In genomic region chr9:126326228-126327015, GRCh38 we compare ENCODE assay signal across 8 cellular contexts. TPM values are rescaled to one million over a fixed set of nuclear protein-coding genes. Genes with fewer than 3 reads are reported as not detected.
DNase-seq lines count a peak whose midpoint lies in the region; ATAC-seq and TF ChIP-seq lines count a peak whose summit lies in the region.

Gene MVB12B (plus strand): TSS chr9:126326829. CDS start chr9:126326930, 101 bp downstream.

- in situ Hi-C loops in IMR-90 (cut with MboI; ENCODE audit: low sequenced_read_pairs), result no loop called here

- H2BK120ac ChIP-seq in IMR-90 (ENCODE audit: low read depth, low read length) (peak within 1 kb of the TSS; percentile 34), mesendoderm (ENCODE audit: low read depth, low read length) (no peak within 1 kb of the TSS)

- H3K56ac ChIP-seq in IMR-90 (ENCODE audit: extremely low read depth, insufficient read depth, low read length) (no peak within 1 kb of the TSS), mesendoderm (ENCODE audit: low read length) (peak within 1 kb of the TSS; percentile 94)

- peak within 1 kb of the TSS; percentile 89 for H4K5ac ChIP-seq in IMR-90 (ENCODE audit: low read depth, low read length)
- H4K5ac ChIP-seq in mesendoderm (ENCODE audit: low read length), result no peak within 1 kb of the TSS

- H2AFZ ChIP-seq in IMR-90 (replicated peaks; ENCODE audit: low read length, poor library complexity), result peak within 1 kb of the TSS; percentile 95

- no TSS peak for BruUV-seq in IMR-90 (replicated peaks; lab: Mats Ljungman, UMichigan)

- H3K79me2 ChIP-seq in mesendoderm (ENCODE audit: control insufficient read depth, insufficient read depth, low read length), result no peaks in the 10 kb centered on the region

- no peak for TF ChIP-seq POLR2A in IMR-90 (IDR thresholded peaks at IDR 0.05; ENCODE audit: low read depth, low read length)

- peaks cover 6 to 11% of the 10 kb centered on the region in 2 experiments for H3K9me3 ChIP-seq in CD4-positive, CD25-positive, alpha-beta regulatory T cell (ENCODE audit: control insufficient read depth in 2 of 2, low read length in 2 of 2)
- H3K9me3 ChIP-seq in IMR-90 (ENCODE audit: control insufficient read depth, insufficient read depth, low read length), result peaks cover 4% of the 10 kb centered on the region
- H3K9me3 ChIP-seq in effector memory CD4-positive, alpha-beta T cell (ENCODE audit: control insufficient read depth, low read length), result no peaks in the 10 kb centered on the region

- POLR2A ChIA-PET in IMR-90 (lab: Charles Lee; ENCODE audit: unreplicated experiment), result no interaction called here
- POLR2A ChIA-PET in activated CD4-positive, alpha-beta memory T cell treated with anti-CD3 and anti-CD28 coated beads for 36 hours (lab: Charles Lee), result no interaction called here

- peak within 1 kb of the TSS; percentile 65 to 87 (median 77) for H3K27ac Mint-ChIP-seq in CD4-positive, CD25-positive, alpha-beta regulatory T cell
- no peak within 1 kb of the TSS for H3K27ac Mint-ChIP-seq in activated CD4-positive, alpha-beta memory T cell treated with anti-CD3 and anti-CD28 coated beads for 36 hours

- peak within 1 kb of the TSS; percentile 72 for H3K9ac ChIP-seq in IMR-90 (ENCODE audit: low read depth, low read length)
- peak within 1 kb of the TSS; percentile 82 for H3K9ac ChIP-seq in mesendoderm (ENCODE audit: low read length)

- peak within 1 kb of the TSS; percentile 79; the same call in 1 of the 2 replicates for H2AK5ac ChIP-seq in IMR-90 (ENCODE audit: low read depth, low read length)
- no peak within 1 kb of the TSS for H2AK5ac ChIP-seq in mesendoderm (ENCODE audit: low read length)

- no peak for TF ChIP-seq CTCF in IMR-90 (conservative IDR thresholded peaks at IDR 0.05; ENCODE audit: low read depth, low read length)

- peak; percentile 71 to 74 for ATAC-seq in CD4-positive, CD25-positive, alpha-beta regulatory T cell (ENCODE audit: low read depth in 2 of 2)
- ATAC-seq in IMR-90 (ENCODE audit: low read depth), result peak; percentile 84
- ATAC-seq in GM18502 (IDR thresholded peaks at IDR 0.05; ENCODE audit: poor library complexity, unreplicated experiment), result no peak
- ATAC-seq in HG03045 (IDR thresholded peaks at IDR 0.05; ENCODE audit: unreplicated experiment), result no peak

- no peak within 1 kb of the TSS for H2BK20ac ChIP-seq in IMR-90 (ENCODE audit: low read depth, low read length)

- peaks cover 5% of the 10 kb centered on the region for H3K36me3 Mint-ChIP-seq in CD4-positive, CD25-positive, alpha-beta regulatory T cell
- H3K36me3 Mint-ChIP-seq in activated CD4-positive, alpha-beta memory T cell treated with anti-CD3 and anti-CD28 coated beads for 36 hours, result no peaks in the 10 kb centered on the region

- CTCF ChIA-PET in IMR-90 (lab: Yijun Ruan, JAX), result no interaction called here
- CTCF ChIA-PET in activated CD4-positive, alpha-beta memory T cell treated with anti-CD3 and anti-CD28 coated beads for 36 hours (lab: Charles Lee), result interaction anchor here (0.7 to 1.6 kb wide), 3 partner anchors 8 to 72 kb away, joined by 3 to 7 read pairs (median 4); no protein-coding TSS in a partner anchor

- intact Hi-C loops in IMR-90 (cut with micrococcal nuclease), result no loop called here
- intact Hi-C loops in activated CD4-positive, alpha-beta memory T cell treated with anti-CD3 and anti-CD28 coated beads for 36 hours (cut with micrococcal nuclease), result loop anchor here (5.0 to 10.0 kb wide), 2 partner anchors 71 to 148 kb away; no protein-coding TSS in a partner anchor

- TF ChIP-seq RAD21 in IMR-90 (IDR thresholded peaks at IDR 0.05; ENCODE audit: low read length), result no peak

- peaks cover 9% of the 10 kb centered on the region for H3K9me1 ChIP-seq in IMR-90 (ENCODE audit: insufficient read depth, low read length)

- H2BK5ac ChIP-seq in IMR-90 (ENCODE audit: low read depth, low read length, poor library complexity, severe bottlenecking) (peak within 1 kb of the TSS; percentile 44), mesendoderm (ENCODE audit: low read length) (no peak within 1 kb of the TSS)

- H3K14ac ChIP-seq in IMR-90 (replicated peaks; ENCODE audit: low read depth, low read length), result peak within 1 kb of the TSS; percentile 55

- H3K27ac ChIP-seq in CD4-positive, CD25-positive, alpha-beta regulatory T cell (ENCODE audit: insufficient read depth, low read length, poor library complexity, severe bottlenecking), result no peak within 1 kb of the TSS
- peak within 1 kb of the TSS; percentile 67 for H3K27ac ChIP-seq in IMR-90 (ENCODE audit: insufficient read depth, low read length)
- H3K27ac ChIP-seq in effector memory CD4-positive, alpha-beta T cell (ENCODE audit: insufficient read depth, low read length, poor library complexity, severe bottlenecking), result peak within 1 kb of the TSS; percentile 28
- H3K27ac ChIP-seq in mesendoderm (ENCODE audit: low read depth, low read length), result no peak within 1 kb of the TSS

- H4K20me1 ChIP-seq in IMR-90 (ENCODE audit: insufficient read depth, low read length), result no peaks in the 10 kb centered on the region; the same call in 1 of the 2 replicates

- peaks cover 8 to 25% (median 23%) of the 10 kb centered on the region in 4 donors for H3K4me1 Mint-ChIP-seq in CD4-positive, CD25-positive, alpha-beta regulatory T cell
- peaks cover 16% of the 10 kb centered on the region for H3K4me1 Mint-ChIP-seq in activated CD4-positive, alpha-beta memory T cell treated with anti-CD3 and anti-CD28 coated beads for 36 hours (ENCODE audit: low read depth)

- H3K79me1 ChIP-seq in IMR-90 (ENCODE audit: low read depth in 1 of 2, low read length in 2 of 2) (peaks cover 17 to 31% of the 10 kb centered on the region in 2 experiments), mesendoderm (ENCODE audit: low read length) (no peaks in the 10 kb centered on the region)

- H3K4ac ChIP-seq in IMR-90 (ENCODE audit: low read depth, low read length) (peak within 1 kb of the TSS; percentile 70), mesendoderm (ENCODE audit: low read depth, low read length) (peak within 1 kb of the TSS; percentile 100)

- peak within 1 kb of the TSS; percentile 41 for H3K4me3 ChIP-seq in CD4-positive, CD25-positive, alpha-beta regulatory T cell (ENCODE audit: low read depth, low read length)
- H3K4me3 ChIP-seq in IMR-90 (ENCODE audit: insufficient read depth, low read depth, low read length) (peak within 1 kb of the TSS; percentile 80), mesendoderm (ENCODE audit: low read length) (peak within 1 kb of the TSS; percentile 26)
- H3K4me3 ChIP-seq in effector memory CD4-positive, alpha-beta T cell (ENCODE audit: insufficient read depth, low read depth, low read length, poor library complexity, severe bottlenecking), result peak within 1 kb of the TSS; percentile 49

- H3K4me1 ChIP-seq in CD4-positive, CD25-positive, alpha-beta regulatory T cell (ENCODE audit: control insufficient read depth, insufficient read depth, low read length, poor library complexity, severe bottlenecking), result peaks cover 16% of the 10 kb centered on the region
- H3K4me1 ChIP-seq in IMR-90 (ENCODE audit: control insufficient read depth, insufficient read depth, low read length) (peaks cover 6% of the 10 kb centered on the region), mesendoderm (ENCODE audit: control insufficient read depth, low read depth, low read length) (peaks cover 6% of the 10 kb centered on the region)
- H3K4me1 ChIP-seq in effector memory CD4-positive, alpha-beta T cell (ENCODE audit: control insufficient read depth, insufficient read depth, low read length, poor library complexity, severe bottlenecking), result peaks cover 13% of the 10 kb centered on the region

- 6% methylated on average over 39 of the region's 94 CpGs; no CpG with 5 or more reads in 1 of the 2 experiments for WGBS in IMR-90 (ENCODE audit: extremely low coverage in 2 of 2, insufficient read length in 1 of 2), 2 experiments
- no CpG with 5 or more reads among the region's 94 CpGs for WGBS in mesendoderm (ENCODE audit: extremely low coverage, insufficient coverage, low lambda C conversion rate)

- H4K8ac ChIP-seq in IMR-90 (ENCODE audit: low read depth in 2 of 2, low read length in 2 of 2), result peak within 1 kb of the TSS; percentile 90 to 98
- H4K8ac ChIP-seq in mesendoderm (ENCODE audit: low read depth, low read length), result peak within 1 kb of the TSS; percentile 77

- peak within 1 kb of the TSS; percentile 27 for H4K91ac ChIP-seq in IMR-90 (ENCODE audit: insufficient read depth, low read depth, low read length)

- H3K4me2 ChIP-seq in IMR-90 (ENCODE audit: low read depth, low read length) (peak within 1 kb of the TSS; percentile 85), mesendoderm (ENCODE audit: low read length) (peak within 1 kb of the TSS; percentile 74)

- peaks cover 2% of the 10 kb centered on the region for H3K27me3 ChIP-seq in CD4-positive, CD25-positive, alpha-beta regulatory T cell (ENCODE audit: control insufficient read depth, insufficient read depth, low read length)
- no peaks in the 10 kb centered on the region for H3K27me3 ChIP-seq in IMR-90 (ENCODE audit: control insufficient read depth, insufficient read depth, low read length)
- H3K27me3 ChIP-seq in effector memory CD4-positive, alpha-beta T cell (replicated peaks; ENCODE audit: control insufficient read depth, insufficient read depth, low read length, poor library complexity, severe bottlenecking), result no peaks in the 10 kb centered on the region
- H3K27me3 ChIP-seq in mesendoderm (ENCODE audit: insufficient read depth, low read length, poor library complexity), result no peaks in the 10 kb centered on the region

- H3K36me3 ChIP-seq in CD4-positive, CD25-positive, alpha-beta regulatory T cell (ENCODE audit: control insufficient read depth, insufficient read depth, low read length), result no peaks in the 10 kb centered on the region
- H3K36me3 ChIP-seq in IMR-90 (ENCODE audit: control insufficient read depth, insufficient read depth, low read length) (no peaks in the 10 kb centered on the region), mesendoderm (ENCODE audit: control insufficient read depth, insufficient read depth, low read length) (no peaks in the 10 kb centered on the region)
- no peaks in the 10 kb centered on the region for H3K36me3 ChIP-seq in effector memory CD4-positive, alpha-beta T cell (ENCODE audit: control insufficient read depth, insufficient read depth, low read length)

- H3K4me3 Mint-ChIP-seq in CD4-positive, CD25-positive, alpha-beta regulatory T cell, result peak within 1 kb of the TSS; percentile 86 to 95 (median 89)
- H3K4me3 Mint-ChIP-seq in activated CD4-positive, alpha-beta memory T cell treated with anti-CD3 and anti-CD28 coated beads for 36 hours, result peak within 1 kb of the TSS; percentile 60

- peaks cover 0 to 8% (median 2%) of the 10 kb centered on the region in 7 donors for H3K9me3 Mint-ChIP-seq in CD4-positive, CD25-positive, alpha-beta regulatory T cell
- peaks cover 9% of the 10 kb centered on the region for H3K9me3 Mint-ChIP-seq in activated CD4-positive, alpha-beta memory T cell treated with anti-CD3 and anti-CD28 coated beads for 36 hours

- peak within 1 kb of the TSS; percentile 92 for H2AK9ac ChIP-seq in IMR-90 (replicated peaks; ENCODE audit: low read depth, low read length, poor library complexity)

- H3K18ac ChIP-seq in IMR-90 (ENCODE audit: low read depth, low read length) (peak within 1 kb of the TSS; percentile 16; the same call in 1 of the 2 replicates), mesendoderm (ENCODE audit: low read length) (peak within 1 kb of the TSS; percentile 78)

- H3K23ac ChIP-seq in IMR-90 (ENCODE audit: low read depth, low read length), result peak within 1 kb of the TSS; percentile 87
- H3K23ac ChIP-seq in mesendoderm (ENCODE audit: low read length), result peak within 1 kb of the TSS; percentile 66

- dilution Hi-C loops in IMR-90 (cut with HindIII; ENCODE audit: low sequenced_read_pairs, unreplicated experiment), result no loop called here

- H2BK15ac ChIP-seq in IMR-90 (ENCODE audit: low read depth, low read length) (no peak within 1 kb of the TSS), mesendoderm (replicated peaks; ENCODE audit: low read depth) (peak within 1 kb of the TSS; percentile 27)

- DNase-seq in CD4-positive, CD25-positive, alpha-beta regulatory T cell, result peak; percentile 43 to 57 (median 43)
- DNase-seq in IMR-90, result peak; percentile 8
- peak; percentile 45 for DNase-seq in activated CD4-positive, alpha-beta memory T cell treated with anti-CD3 and anti-CD28 coated beads for 36 hours
- peak; percentile 36 to 42 (median 37) for DNase-seq in effector memory CD4-positive, alpha-beta T cell
- peak; percentile 36 for DNase-seq in mesendoderm
- DNase-seq in stimulated activated CD8-positive, alpha-beta memory T cell treated with anti-CD3 and anti-CD28 coated beads, Interleukin-4, amount 100 ng/mL, for 48 hours, result peak; percentile 50

- peaks cover 18% of the 10 kb centered on the region for H3K27me3 Mint-ChIP-seq in CD4-positive, CD25-positive, alpha-beta regulatory T cell
- peaks cover 3% of the 10 kb centered on the region for H3K27me3 Mint-ChIP-seq in activated CD4-positive, alpha-beta memory T cell treated with anti-CD3 and anti-CD28 coated beads for 36 hours

RNA-seq across cellular contexts. Expression of gene MVB12B, which starts in this region (rescaled TPM):
- total RNA-seq in CD4-positive, CD25-positive, alpha-beta regulatory T cell, result 5.1 TPM
- polyA plus RNA-seq in CD4-positive, CD25-positive, alpha-beta regulatory T cell, result 1 to 10 TPM in 2 of 4 donors, under 1 TPM in 2; 0.60 to 1.5 (median 1.2) TPM
- 1.7 and 2.0 TPM in 2 replicates for total RNA-seq in IMR-90 (2012; rRNA removed)
- 4.0 and 4.4 TPM in 2 replicates for polyA plus RNA-seq in IMR-90 (2012; rRNA removed)
- 3.7 and 4.9 TPM in 2 replicates for polyA plus RNA-seq in IMR-90 (2012; cell fraction: cytosol; rRNA removed)
- polyA plus RNA-seq in IMR-90 (2012; cell fraction: nucleus; rRNA removed; ENCODE audit: low replicate concordance), result 5.3 and 7.1 TPM in 2 replicates
- 1 to 10 TPM; 1.1 to 1.4 TPM for total RNA-seq in activated CD4-positive, alpha-beta memory T cell treated with anti-CD3 and anti-CD28 coated beads for 36 hours
- polyA plus RNA-seq in mesendoderm (2013, experiment 1 of 2), result 4.8 TPM
- polyA plus RNA-seq in mesendoderm (2013, experiment 2 of 2), result 4.6 TPM

Comparison
In these comparisons a context has a peak if more than half of its experiments do, and no peak if none do; other contexts are left out.
1. ATAC-seq: peak in CD4-positive, CD25-positive, alpha-beta regulatory T cell (2 of 2) and IMR-90 (single experiment); none in GM18502 (single experiment) and HG03045 (single experiment).
2. H3K27ac ChIP-seq: peak in IMR-90 (single experiment) and effector memory CD4-positive, alpha-beta T cell (single experiment); none in CD4-positive, CD25-positive, alpha-beta regulatory T cell (single experiment) and mesendoderm (single experiment).
3. H3K4me3 ChIP-seq: peak in every context shown above with its lines; median percentile 80 in IMR-90; 49 in effector memory CD4-positive, alpha-beta T cell; 41 in CD4-positive, CD25-positive, alpha-beta regulatory T cell; 26 in mesendoderm.
4. Peak in every context shown above with its lines, with median percentiles within 50 percentile points of each other: DNase-seq.